ENCODE assay signal across 31 cellular contexts in genomic region chr6:116266803-116267202, GRCh38. TPM values are rescaled to one million over a fixed set of nuclear protein-coding genes. Genes with fewer than 3 reads are reported as not detected.
DNase-seq lines count a peak whose midpoint lies in the region; ATAC-seq and TF ChIP-seq lines count a peak whose summit lies in the region.
"Had no signal": no experiment of that assay in that cellular context is flagged by ENCODE, and none has a peak within 500 bp of the region (broad histone marks: within the 10 kb centered on the region; RNA-seq: fewer than 3 reads in every experiment).

No MANE protein-coding gene starts in this region.

- no peaks in the 10 kb centered on the region for H3K9me3 ChIP-seq in gastrocnemius medialis
- H3K9me3 ChIP-seq: A549, esophagus muscularis mucosa, thyroid gland had no signal

- peaks cover 37% of the 10 kb centered on the region for H3K4me1 Mint-ChIP-seq in stimulated activated naive CD8-positive, alpha-beta T cell treated with anti-CD3 and anti-CD28 coated beads, Interleukin-15, amount 100 ng/mL, for 72 hours
- peaks cover 26% of the 10 kb centered on the region for H3K4me1 Mint-ChIP-seq in activated T-helper 17 cell treated with anti-CD3 and anti-CD28 coated beads, Interleukin-2, amount 50 U/mL, for 72 hours

- no peak overlapping the region for H3K4me3 Mint-ChIP-seq in stimulated activated naive CD8-positive, alpha-beta T cell treated with anti-CD3 and anti-CD28 coated beads, Interleukin-15, amount 100 ng/mL, for 72 hours
- no peak overlapping the region for H3K4me3 Mint-ChIP-seq in activated T-helper 17 cell treated with anti-CD3 and anti-CD28 coated beads, Interleukin-2, amount 50 U/mL, for 72 hours
- H3K4me3 Mint-ChIP-seq: activated naive CD4-positive, alpha-beta T cell treated with anti-CD3 and anti-CD28 coated beads for 36 hours; CD4-positive, alpha-beta memory T cell; effector memory CD8-positive, alpha-beta T cell; H9; naive thymus-derived CD8-positive, alpha-beta T cell; stimulated activated naive CD8-positive, alpha-beta T cell treated with anti-CD3 and anti-CD28 coated beads, Interleukin-15, Interleukin-2, amounts not matched to agents 100 ng/mL and 50 ng/mL, for 24 hours had no signal

- no peak for TF ChIP-seq CTCF in foreskin fibroblast (IDR thresholded peaks at IDR 0.05; ENCODE audit: low read depth, low read length)
- no peak for TF ChIP-seq CTCF in gastrocnemius medialis (IDR thresholded peaks at IDR 0.05 in 4 of 5, conservative IDR thresholded peaks at IDR 0.05 in 1 of 5)

- in situ Hi-C loops in gastrocnemius medialis (cut with MboI; ENCODE audit: low sequenced_read_pairs in 4 of 4): loop anchor here in 1 of 4 donors (5.0 kb wide), 1 partner anchor 265 kb away; no protein-coding TSS in a partner anchor

- peaks cover 14 to 24% of the 10 kb centered on the region in 2 donors for H3K9me3 Mint-ChIP-seq in stimulated activated naive CD8-positive, alpha-beta T cell treated with anti-CD3 and anti-CD28 coated beads, Interleukin-15, amount 100 ng/mL, for 72 hours
- peaks cover 5% of the 10 kb centered on the region for H3K9me3 Mint-ChIP-seq in activated T-helper 17 cell treated with anti-CD3 and anti-CD28 coated beads, Interleukin-2, amount 50 U/mL, for 72 hours
- H3K9me3 Mint-ChIP-seq: effector memory CD8-positive, alpha-beta T cell; H9 had no signal

- H3K36me3 Mint-ChIP-seq in activated T-helper 17 cell treated with anti-CD3 and anti-CD28 coated beads, Interleukin-2, amount 50 U/mL, for 72 hours (ENCODE audit: low read depth): peaks cover 32% of the 10 kb centered on the region

- no peak for DNase-seq in stimulated activated naive CD8-positive, alpha-beta T cell treated with anti-CD3 and anti-CD28 coated beads, Interleukin-15, Interleukin-2, amounts not matched to agents 100 U/mL and 50 U/mL, for 24 hours
- no peak for DNase-seq in stimulated activated naive CD8-positive, alpha-beta T cell treated with anti-CD3 and anti-CD28 coated beads, Interleukin-15, amount 100 ng/mL, for 72 hours
- DNase-seq in foreskin fibroblast (peak; percentile 51 to 77), gastrocnemius medialis (no peak), anterior cingulate cortex (lab: John Stamatoyannopoulos, UW) (no peak)
- DNase-seq in activated CD4-positive, alpha-beta T cell treated with anti-CD3 and anti-CD28 coated beads for 4 hours: no peak
- DNase-seq: activated CD4-positive, alpha-beta T cell treated with anti-CD3 and anti-CD28 coated beads, Interleukin-2, amount 50 U/mL, for 1 hour; activated naive CD4-positive, alpha-beta T cell treated with anti-CD3 and anti-CD28 coated beads for 36 hours; activated T-cell treated with anti-CD3 and anti-CD28 coated beads, Interleukin-2, amount 50 U/mL, for 48 hours; amygdala; CD4-positive, alpha-beta memory T cell; cortex of kidney; effector memory CD8-positive, alpha-beta T cell; H9; islet precursor cell; KBM-7; midbrain; naive thymus-derived CD8-positive, alpha-beta T cell; NCI-H1417; NCI-H2081 treated with DMSO at 0.1 percent for 48 hours; NCI-H446 treated with DMSO at 0.1 percent for 48 hours; occipital lobe; SHP77; thyroid gland; WERI-Rb-1 had no signal

- H3K4me3 ChIP-seq in foreskin fibroblast (ENCODE audit: low read depth in 1 of 2, low read length in 2 of 2) (no peak overlapping the region), gastrocnemius medialis (no peak overlapping the region)
- H3K4me3 ChIP-seq: A549, cardiac muscle cell, esophagus muscularis mucosa, thyroid gland had no signal

- H3K27me3 ChIP-seq in gastrocnemius medialis: no peaks in the 10 kb centered on the region
- H3K27me3 ChIP-seq: cardiac muscle cell, esophagus muscularis mucosa, thyroid gland had no signal

- no peaks in the 10 kb centered on the region for H3K27me3 Mint-ChIP-seq in stimulated activated naive CD8-positive, alpha-beta T cell treated with anti-CD3 and anti-CD28 coated beads, Interleukin-15, amount 100 ng/mL, for 72 hours
- H3K27me3 Mint-ChIP-seq in activated T-helper 17 cell treated with anti-CD3 and anti-CD28 coated beads, Interleukin-2, amount 50 U/mL, for 72 hours: no peaks in the 10 kb centered on the region
- H3K27me3 Mint-ChIP-seq: CD4-positive, alpha-beta memory T cell; effector memory CD8-positive, alpha-beta T cell; naive thymus-derived CD8-positive, alpha-beta T cell; stimulated activated naive CD8-positive, alpha-beta T cell treated with anti-CD3 and anti-CD28 coated beads, Interleukin-15, Interleukin-2, amounts not matched to agents 100 ng/mL and 50 ng/mL, for 24 hours had no signal

- intact Hi-C loops in gastrocnemius medialis (cut with DNase I; ENCODE audit: low total_unique reads): no loop called here

- H3K27ac ChIP-seq in gastrocnemius medialis: no peak overlapping the region
- H3K27ac ChIP-seq: A549, cardiac muscle cell, esophagus muscularis mucosa, thyroid gland, WERI-Rb-1 had no signal

- TF ChIP-seq POLR2A in gastrocnemius medialis (IDR thresholded peaks at IDR 0.05): no peak

- no peak overlapping the region for H3K27ac Mint-ChIP-seq in stimulated activated naive CD8-positive, alpha-beta T cell treated with anti-CD3 and anti-CD28 coated beads, Interleukin-15, amount 100 ng/mL, for 72 hours
- H3K27ac Mint-ChIP-seq in activated T-helper 17 cell treated with anti-CD3 and anti-CD28 coated beads, Interleukin-2, amount 50 U/mL, for 72 hours: no peak overlapping the region
- H3K27ac Mint-ChIP-seq: H9; stimulated activated naive CD8-positive, alpha-beta T cell treated with anti-CD3 and anti-CD28 coated beads, Interleukin-15, Interleukin-2, amounts not matched to agents 100 ng/mL and 50 ng/mL, for 24 hours had no signal

- ATAC-seq in stimulated activated naive CD8-positive, alpha-beta T cell treated with anti-CD3 and anti-CD28 coated beads, Interleukin-15, Interleukin-2, amounts not matched to agents 100 U/mL and 50 U/mL, for 24 hours: peak; percentile 21
- no peak for ATAC-seq in stimulated activated naive CD8-positive, alpha-beta T cell treated with anti-CD3 and anti-CD28 coated beads, Interleukin-15, amount 100 ng/mL, for 72 hours
- peak; percentile 63 for ATAC-seq in activated T-helper 17 cell treated with anti-CD3 and anti-CD28 coated beads, Interleukin-2, amount 50 U/mL, for 72 hours (replicated peaks)
- ATAC-seq in gastrocnemius medialis: no peak
- ATAC-seq in GM21360 (IDR thresholded peaks at IDR 0.05; ENCODE audit: unreplicated experiment): no peak
- ATAC-seq: A549; effector memory CD8-positive, alpha-beta T cell; naive thymus-derived CD8-positive, alpha-beta T cell had no signal

- H3K4me1 ChIP-seq in gastrocnemius medialis: peaks cover 23 to 32% of the 10 kb centered on the region in 2 donors
- H3K4me1 ChIP-seq: thyroid gland had no signal

- no peaks in the 10 kb centered on the region for H3K36me3 ChIP-seq in gastrocnemius medialis
- H3K36me3 ChIP-seq: cardiac muscle cell, thyroid gland, WERI-Rb-1 had no signal

RNA-seq across cellular contexts. Expression of gene TSPYL1, which starts 12.9 kb away (rescaled TPM):
- 10 to 100 TPM; 47.9 to 64.6 TPM for total RNA-seq in activated T-helper 17 cell treated with anti-CD3 and anti-CD28 coated beads, Interleukin-2, amount 50 U/mL, for 72 hours
- total RNA-seq in gastrocnemius medialis: 100 to 1,000 TPM in 1 of 4 donors, 10 to 100 TPM in 3; 74.2 to 160 (median 81.2) TPM

RNA-seq across cellular contexts. Expression of gene TSPYL4, which starts 12.9 kb away (rescaled TPM):
- total RNA-seq in activated T-helper 17 cell treated with anti-CD3 and anti-CD28 coated beads, Interleukin-2, amount 50 U/mL, for 72 hours: 10 to 100 TPM; 10.3 to 13.1 TPM
- 1 to 10 TPM; 2.8 to 4.8 (median 3.8) TPM for total RNA-seq in gastrocnemius medialis

Comparison
In these comparisons a context has a peak if more than half of its experiments do, and no peak if none do; other contexts are left out.
1. ATAC-seq: peak in stimulated activated naive CD8-positive, alpha-beta T cell treated with anti-CD3 and anti-CD28 coated beads, Interleukin-15, Interleukin-2, amounts not matched to agents 100 U/mL and 50 U/mL, for 24 hours (single experiment) and activated T-helper 17 cell treated with anti-CD3 and anti-CD28 coated beads, Interleukin-2, amount 50 U/mL, for 72 hours (single experiment); none in stimulated activated naive CD8-positive, alpha-beta T cell treated with anti-CD3 and anti-CD28 coated beads, Interleukin-15, amount 100 ng/mL, for 72 hours (single experiment), gastrocnemius medialis (0 of 2) and GM21360 (single experiment).
2. DNase-seq: peak in foreskin fibroblast (2 of 2); none in stimulated activated naive CD8-positive, alpha-beta T cell treated with anti-CD3 and anti-CD28 coated beads, Interleukin-15, Interleukin-2, amounts not matched to agents 100 U/mL and 50 U/mL, for 24 hours (single experiment), stimulated activated naive CD8-positive, alpha-beta T cell treated with anti-CD3 and anti-CD28 coated beads, Interleukin-15, amount 100 ng/mL, for 72 hours (0 of 2), gastrocnemius medialis (0 of 2), anterior cingulate cortex (0 of 58) and activated CD4-positive, alpha-beta T cell treated with anti-CD3 and anti-CD28 coated beads for 4 hours (0 of 2).